In the genomic region with DNA sequence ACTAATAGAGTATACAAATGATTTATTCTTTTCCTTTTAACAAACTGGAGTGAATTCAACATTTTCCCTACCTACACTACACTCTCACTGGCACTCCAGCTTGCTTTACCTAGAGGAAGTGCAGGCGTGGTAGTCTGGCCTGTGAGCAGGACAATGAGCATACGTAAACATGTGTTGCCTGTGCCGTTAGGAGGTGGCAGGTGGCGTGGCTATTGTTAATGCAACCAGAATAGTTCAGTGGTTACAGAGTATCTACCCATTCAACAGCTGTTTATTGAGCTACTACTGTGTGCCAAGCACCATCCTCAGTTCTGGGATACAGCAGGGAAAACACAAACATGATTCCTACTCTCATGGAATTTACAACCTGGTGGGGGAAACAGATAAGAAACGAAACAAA, we compare ENCODE assay signal across 28 cellular contexts.
"Had no signal": no experiment of that assay in that cellular context is flagged by ENCODE, and none has a peak within 500 bp of the region (broad histone marks: within the 10 kb centered on the region; RNA-seq: fewer than 3 reads in every experiment).

No MANE protein-coding gene starts in this region.

- H3K4me1 ChIP-seq: adrenal gland, body of pancreas had no signal

- H3K4me3 ChIP-seq: adrenal gland, body of pancreas, coronary artery, dorsolateral prefrontal cortex, gastroesophageal sphincter, heart right ventricle, hepatocyte had no signal

- H3K27me3 ChIP-seq: adrenal gland, body of pancreas, dorsolateral prefrontal cortex, gastroesophageal sphincter, hepatocyte had no signal

- H3K36me3 ChIP-seq: adrenal gland, gastroesophageal sphincter, heart right ventricle had no signal

- ATAC-seq: activated CD4-positive, alpha-beta T cell treated with anti-CD3 and anti-CD28 coated beads for 36 hours; activated CD8-positive, alpha-beta memory T cell treated with anti-CD3 and anti-CD28 coated beads, Interleukin-2, amount 10 ng/mL, durations not matched to agents 7 days and 5 days; activated CD8-positive, alpha-beta T cell treated with anti-CD3 and anti-CD28 coated beads, Interleukin-2, amount 10 ng/mL, durations not matched to agents 7 days and 5 days; activated naive CD8-positive, alpha-beta T cell treated with anti-CD3 and anti-CD28 coated beads, Interleukin-2, amount 50 U/mL, for 24 hours; body of pancreas; gastroesophageal sphincter; heart right ventricle had no signal

- H3K9me3 ChIP-seq: adrenal gland, body of pancreas, gastroesophageal sphincter, heart right ventricle had no signal

- H3K27ac ChIP-seq: adrenal gland, body of pancreas, coronary artery, dorsolateral prefrontal cortex, gastroesophageal sphincter, heart right ventricle, hepatocyte had no signal

- DNase-seq: activated CD4-positive, alpha-beta memory T cell treated with anti-CD3 and anti-CD28 coated beads for 36 hours; activated CD4-positive, alpha-beta T cell treated with anti-CD3 and anti-CD28 coated beads for 36 hours; activated CD4-positive, alpha-beta T cell treated with anti-CD3 and anti-CD28 coated beads, Interleukin-2, amount 10 ng/mL, durations not matched to agents 24 days and 14 days; activated CD4-positive, CD25-positive, alpha-beta regulatory T cell; activated CD4-positive, CD25-positive, alpha-beta regulatory T cell treated with anti-CD3 and anti-CD28 coated beads, Interleukin-2, amount 50 U/mL, for 72 hours; activated CD8-positive, alpha-beta memory T cell treated with anti-CD3 and anti-CD28 coated beads, Interleukin-2, amount 10 ng/mL, durations not matched to agents 7 days and 5 days; activated CD8-positive, alpha-beta memory T cell treated with anti-CD3 and anti-CD28 coated beads, Interleukin-2, amount 50 U/mL, for 4 hours; activated CD8-positive, alpha-beta T cell treated with anti-CD3 and anti-CD28 coated beads, Interleukin-2, amount 10 ng/mL, durations not matched to agents 7 days and 5 days; activated effector memory CD4-positive, alpha-beta T cell treated with anti-CD3 and anti-CD28 coated beads, Interleukin-2, amount 50 U/mL, for 16 hours; activated naive CD4-positive, alpha-beta T cell treated with anti-CD3 and anti-CD28 coated beads for 36 hours; activated naive CD8-positive, alpha-beta T cell treated with anti-CD3 and anti-CD28 coated beads for 36 hours; activated naive CD8-positive, alpha-beta T cell treated with anti-CD3 and anti-CD28 coated beads, Interleukin-2, amount 50 U/mL, for 24 hours; activated T-cell treated with anti-CD3 and anti-CD28 coated beads, Interleukin-2, amount 50 U/mL, for 1 hour; activated T-cell treated with anti-CD3 and anti-CD28 coated beads, Interleukin-2, amount 50 U/mL, for 48 hours; adrenal gland; amygdala; aorta; body of pancreas; caudate nucleus; dorsolateral prefrontal cortex; effector memory CD4-positive, alpha-beta T cell; endodermal cell; foreskin melanocyte; heart right ventricle; T-helper 2 cell had no signal
